Comparison of ENCODE assay signal across 28 cellular contexts in the genomic region with DNA sequence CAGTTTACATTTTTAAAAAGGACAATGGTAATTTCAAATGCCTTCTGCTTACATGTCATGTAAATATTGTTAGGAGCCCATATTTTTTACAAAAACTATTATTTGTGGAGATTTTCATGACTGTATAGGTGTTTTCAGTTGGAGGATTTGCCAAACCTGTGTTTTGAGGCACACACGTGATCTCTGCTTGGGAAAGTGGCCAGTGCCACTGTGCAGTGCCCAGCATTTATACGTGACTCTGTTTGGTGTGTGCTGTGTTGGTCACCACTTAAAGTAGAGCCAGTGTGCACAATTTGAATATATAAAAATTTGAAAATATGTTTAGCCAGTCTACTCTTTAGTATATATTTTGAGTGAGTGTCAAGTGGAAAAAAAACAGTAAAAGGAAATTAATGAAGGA.
"Had no signal": no experiment of that assay in that cellular context is flagged by ENCODE, and none has a peak within 500 bp of the region (broad histone marks: within the 10 kb centered on the region; RNA-seq: fewer than 3 reads in every experiment).

No MANE protein-coding gene starts in this region.

- H3K4me1 Mint-ChIP-seq: immature natural killer cell; mesothelial cell of epicardium; naive B cell; nephron; stimulated activated memory B cell treated with anti-CD40 and anti-IgM and Interleukin-4, amounts not matched to agents 10 μg/mL and 1 μg/mL and 100 μg/mL, for 72 hours had no signal

- H3K9me3 ChIP-seq: esophagus squamous epithelium, heart right ventricle, mucosa of descending colon, spleen, suprapubic skin, vagina had no signal

- H3K27me3 ChIP-seq: esophagus squamous epithelium, heart right ventricle, neural progenitor cell, spleen, suprapubic skin, vagina had no signal

- H3K27ac ChIP-seq: coronary artery, neural progenitor cell, parathyroid adenoma, skin epidermis, spleen, suprapubic skin, vagina had no signal

- H3K27ac Mint-ChIP-seq: effector memory CD8-positive, alpha-beta T cell; immature natural killer cell; mesothelial cell of epicardium; naive B cell; nephron; neural progenitor cell; progenitor cell of endocrine pancreas; stimulated activated memory B cell treated with anti-CD40 and anti-IgM and Interleukin-4, amounts not matched to agents 10 μg/mL and 1 μg/mL and 100 μg/mL, for 72 hours had no signal

- H3K27me3 Mint-ChIP-seq: effector memory CD8-positive, alpha-beta T cell; naive B cell; progenitor cell of endocrine pancreas; stimulated activated memory B cell treated with anti-CD40 and anti-IgM and Interleukin-4, amounts not matched to agents 10 μg/mL and 1 μg/mL and 100 μg/mL, for 72 hours had no signal

- H3K36me3 ChIP-seq: neural progenitor cell had no signal

- DNase-seq: dermis blood vessel endothelial cell; effector memory CD8-positive, alpha-beta T cell; erythroblast; esophagus squamous epithelium; foreskin melanocyte; glutamatergic neuron; heart right ventricle; hippocampal formation; immature natural killer cell; islet precursor cell; kidney glomerular epithelial cell; left colon; mesenchymal stem cell; mucosa of descending colon; naive B cell; spleen; stimulated activated CD4-positive, alpha-beta T cell treated with anti-CD3 and anti-CD28 coated beads, Interleukin-4, amount 100 ng/mL, for 4 hours; stimulated activated naive CD8-positive, alpha-beta T cell treated with anti-CD3 and anti-CD28 coated beads, Interleukin-15, Interleukin-2, amounts not matched to agents 100 U/mL and 50 U/mL, for 24 hours had no signal

- H3K4me3 ChIP-seq: coronary artery, esophagus squamous epithelium, heart right ventricle, mucosa of descending colon, neural progenitor cell, skin epidermis, spleen, suprapubic skin, vagina had no signal

- H3K4me1 ChIP-seq: spleen, vagina had no signal

- H3K4me3 Mint-ChIP-seq: effector memory CD8-positive, alpha-beta T cell; immature natural killer cell; mesothelial cell of epicardium; naive B cell; nephron; neural progenitor cell; stimulated activated memory B cell treated with anti-CD40 and anti-IgM and Interleukin-4, amounts not matched to agents 10 μg/mL and 1 μg/mL and 100 μg/mL, for 72 hours had no signal

- ATAC-seq: effector memory CD8-positive, alpha-beta T cell; heart right ventricle; left colon; mucosa of descending colon; stimulated activated memory B cell treated with anti-CD40 and anti-IgM and Interleukin-4, amounts not matched to agents 10 μg/mL and 1 μg/mL and 100 μg/mL, for 72 hours; stimulated activated naive CD8-positive, alpha-beta T cell treated with anti-CD3 and anti-CD28 coated beads, Interleukin-15, Interleukin-2, amounts not matched to agents 100 U/mL and 50 U/mL, for 24 hours had no signal

- H3K9me3 Mint-ChIP-seq: effector memory CD8-positive, alpha-beta T cell; immature natural killer cell; mesothelial cell of epicardium; naive B cell; nephron; stimulated activated memory B cell treated with anti-CD40 and anti-IgM and Interleukin-4, amounts not matched to agents 10 μg/mL and 1 μg/mL and 100 μg/mL, for 72 hours had no signal
